Comparison of ENCODE assay signal across 24 cellular contexts in the genomic region with DNA sequence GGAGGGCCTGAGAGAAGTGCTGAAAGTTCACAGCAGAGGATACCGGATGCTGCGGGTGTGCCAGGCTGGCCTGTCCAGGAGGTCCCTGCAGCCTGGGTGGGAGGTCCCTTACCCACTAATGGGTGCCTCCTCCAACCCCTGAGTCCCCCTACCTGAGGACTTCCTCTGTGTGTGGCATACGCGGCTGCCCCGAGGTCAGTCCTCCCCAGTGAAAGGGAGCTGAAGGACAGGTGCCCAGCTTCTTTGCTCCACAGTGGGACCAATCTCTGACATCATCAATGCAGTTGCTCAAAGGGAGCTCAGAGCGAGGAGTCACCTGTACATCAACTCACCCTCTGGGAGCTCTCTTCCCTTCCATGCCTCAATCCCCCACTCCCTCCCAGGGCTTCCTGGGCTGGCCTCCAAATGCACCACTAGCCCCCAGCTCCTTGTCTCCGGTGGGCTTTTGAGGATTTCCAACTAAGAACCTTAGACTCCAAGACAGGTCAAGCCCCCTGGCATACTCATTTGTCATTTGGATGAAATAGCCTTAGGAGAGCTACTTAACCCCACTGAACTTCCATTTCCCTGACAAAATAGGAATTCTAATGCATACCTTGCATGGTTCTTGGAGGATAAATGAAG.
"Had no signal": no experiment of that assay in that cellular context is flagged by ENCODE, and none has a peak within 500 bp of the region (broad histone marks: within the 10 kb centered on the region; RNA-seq: fewer than 3 reads in every experiment).

No MANE protein-coding gene starts in this region.

- ATAC-seq: esophagus mucosa; gastrocnemius medialis; heart right ventricle; left colon; left ventricle myocardium superior; naive thymus-derived CD4-positive, alpha-beta T cell; psoas muscle; right lobe of liver; stimulated activated naive B cell treated with anti-CD40 and anti-IgM and Interleukin-4, amounts not matched to agents 10 μg/mL and 1 μg/mL and 100 μg/mL, for 72 hours; stimulated activated naive CD8-positive, alpha-beta T cell treated with anti-CD3 and anti-CD28 coated beads, Interleukin-15, amount 100 ng/mL, for 72 hours had no signal

- H3K27ac ChIP-seq: coronary artery, gastrocnemius medialis, heart right ventricle, parathyroid adenoma, psoas muscle, right lobe of liver, spleen, thoracic aorta, transverse colon had no signal

- H3K79me2 ChIP-seq: parathyroid adenoma had no signal

- H3K9me3 ChIP-seq: gastrocnemius medialis, psoas muscle, right lobe of liver, spleen, thoracic aorta, transverse colon had no signal

- H3K9ac ChIP-seq: parathyroid adenoma had no signal

- H3K9me3 Mint-ChIP-seq: stimulated activated naive CD8-positive, alpha-beta T cell treated with anti-CD3 and anti-CD28 coated beads, Interleukin-15, amount 100 ng/mL, for 72 hours had no signal

- H3K4me3 Mint-ChIP-seq: naive thymus-derived CD4-positive, alpha-beta T cell; nephron progenitor cell; stimulated activated naive B cell treated with anti-CD40 and anti-IgM and Interleukin-4, amounts not matched to agents 10 μg/mL and 1 μg/mL and 100 μg/mL, for 72 hours; stimulated activated naive CD8-positive, alpha-beta T cell treated with anti-CD3 and anti-CD28 coated beads, Interleukin-15, amount 100 ng/mL, for 72 hours had no signal

- DNase-seq: effector CD4-positive, alpha-beta T cell; gastrocnemius medialis; heart right ventricle; hypothalamus; left colon; left ventricle myocardium superior; mesenchymal stem cell; naive thymus-derived CD4-positive, alpha-beta T cell; nephron progenitor cell; psoas muscle; retina; right lobe of liver; spleen; stimulated activated CD4-positive, alpha-beta T cell treated with anti-CD3 and anti-CD28 coated beads, Interleukin-15, amount 100 ng/mL, for 24 hours; stimulated activated CD4-positive, alpha-beta T cell treated with anti-CD3 and anti-CD28 coated beads, Interleukin-1b, Interleukin-23, amount 100 ng/mL, for 48 hours; stimulated activated CD4-positive, alpha-beta T cell treated with anti-CD3 and anti-CD28 coated beads, Interleukin-4, amount 100 ng/mL, for 4 hours; stimulated activated naive B cell treated with anti-CD40 and anti-IgM and Interleukin-4, amounts not matched to agents 10 μg/mL and 1 μg/mL and 100 μg/mL, for 72 hours; stimulated activated naive CD8-positive, alpha-beta T cell treated with anti-CD3 and anti-CD28 coated beads, Interleukin-15, amount 100 ng/mL, for 72 hours; transverse colon had no signal

- H3K4me1 Mint-ChIP-seq: stimulated activated naive CD8-positive, alpha-beta T cell treated with anti-CD3 and anti-CD28 coated beads, Interleukin-15, amount 100 ng/mL, for 72 hours had no signal

- H3K4me1 ChIP-seq: gastrocnemius medialis, heart right ventricle, parathyroid adenoma, psoas muscle, transverse colon had no signal

- H3K27me3 ChIP-seq: gastrocnemius medialis, right lobe of liver, spleen, transverse colon had no signal

- H3K27ac Mint-ChIP-seq: naive thymus-derived CD4-positive, alpha-beta T cell; nephron progenitor cell; stimulated activated naive B cell treated with anti-CD40 and anti-IgM and Interleukin-4, amounts not matched to agents 10 μg/mL and 1 μg/mL and 100 μg/mL, for 72 hours; stimulated activated naive CD8-positive, alpha-beta T cell treated with anti-CD3 and anti-CD28 coated beads, Interleukin-15, amount 100 ng/mL, for 72 hours had no signal

- H3K27me3 Mint-ChIP-seq: naive thymus-derived CD4-positive, alpha-beta T cell; stimulated activated naive CD8-positive, alpha-beta T cell treated with anti-CD3 and anti-CD28 coated beads, Interleukin-15, amount 100 ng/mL, for 72 hours had no signal

- H3K36me3 ChIP-seq: gastrocnemius medialis, heart right ventricle, right lobe of liver, spleen, thoracic aorta had no signal

- H2AFZ ChIP-seq: parathyroid adenoma had no signal

- H3K4me3 ChIP-seq: coronary artery, gastrocnemius medialis, heart right ventricle, lung, psoas muscle, right lobe of liver, spleen, thoracic aorta, transverse colon had no signal
